16 cellular contexts compared by ENCODE assay signal in genomic region chr2:154350911-154351310, GRCh38.
"Had no signal": no experiment of that assay in that cellular context is flagged by ENCODE, and none has a peak within 500 bp of the region (broad histone marks: within the 10 kb centered on the region; RNA-seq: fewer than 3 reads in every experiment).

No MANE protein-coding gene starts in this region.

- DNase-seq: dermis blood vessel endothelial cell; effector memory CD4-positive, alpha-beta T cell; natural killer cell; occipital lobe; ovary; psoas muscle; right cardiac atrium; sigmoid colon; stimulated activated CD4-positive, alpha-beta T cell treated with anti-CD3 and anti-CD28 coated beads, Interleukin-2, amount 100 ng/mL, for 24 hours; stimulated activated CD4-positive, alpha-beta T cell treated with anti-CD3 and anti-CD28 coated beads, Interleukin-4, amount 100 ng/mL, for 24 hours; stimulated activated naive CD4-positive, alpha-beta T cell treated with Interleukin-2 at 50 U/mL for 16 hours; stomach; thyroid gland; trophoblast cell had no signal

- H3K4me3 ChIP-seq: coronary artery, ovary, psoas muscle, sigmoid colon, stomach, thyroid gland had no signal

- ATAC-seq: natural killer cell; psoas muscle; right cardiac atrium; stimulated activated effector memory CD8-positive, alpha-beta T cell treated with anti-CD3 and anti-CD28 coated beads, Interleukin-12 subunit alpha, Interleukin-12 subunit beta, amount 100 ng/mL, for 72 hours had no signal

- H3K4me1 ChIP-seq: psoas muscle, sigmoid colon, stomach, thyroid gland had no signal

- H3K27me3 ChIP-seq: ovary, sigmoid colon, stomach, thyroid gland had no signal

- H3K36me3 ChIP-seq: ovary, sigmoid colon, stomach, thyroid gland had no signal

- H3K27ac ChIP-seq: coronary artery, ovary, psoas muscle, sigmoid colon, stomach, thyroid gland had no signal

- H3K9me3 ChIP-seq: ovary, psoas muscle, sigmoid colon, stomach, thyroid gland had no signal
